9 cellular contexts compared by ENCODE assay signal in genomic region chr10:132750936-132751335, GRCh38. TPM values are rescaled to one million over a fixed set of nuclear protein-coding genes. Genes with fewer than 3 reads are reported as not detected.
"Had no signal": no experiment of that assay in that cellular context is flagged by ENCODE, and none has a peak within 500 bp of the region (broad histone marks: within the 10 kb centered on the region; RNA-seq: fewer than 3 reads in every experiment).

No MANE protein-coding gene starts in this region.

- H3K4me3 ChIP-seq: GM12878 had no signal

- DNase-seq: GDM1, GF-D8 had no signal

- FAIRE-seq: G401.6, GM12878, GM12891, GM12892, GM18507, GM19239 had no signal

RNA-seq across cellular contexts. Expression of gene NKX6-2, which starts 35.0 kb away (rescaled TPM):
- total RNA-seq: G401, GM12878 had no signal
